In genomic region chr11:35174666-35175065, GRCh38 we compare ENCODE assay signal across 1 cellular context.
TF ChIP-seq lines count a peak whose summit lies in the region.

No MANE protein-coding gene starts in this region.

TF ChIP-seq in HepG2, 621 proteins besides CTCF, POLR2A, EP300 and RAD21 (continued from another document):
- TF ChIP-seq ETS1 (CRISPR knock-in tag; IDR thresholded peaks at IDR 0.05): no peak
- no peak for TF ChIP-seq TEAD2 (CRISPR knock-in tag; IDR thresholded peaks at IDR 0.05)
